ENCODE assay signal across 18 cellular contexts in genomic region chr13:26459276-26460131, GRCh38.
A peak's percentile ranks its signal among the peaks of the same experiment; 100 is the strongest.
DNase-seq lines count a peak whose midpoint lies in the region; ATAC-seq, FAIRE-seq and TF ChIP-seq lines count a peak whose summit lies in the region.
"Had no signal": no experiment of that assay in that cellular context is flagged by ENCODE, and none has a peak within 500 bp of the region (broad histone marks: within the 10 kb centered on the region; RNA-seq: fewer than 3 reads in every experiment).

No MANE protein-coding gene starts in this region.

- peaks cover 2% of the 10 kb centered on the region for H3K36me3 Mint-ChIP-seq in astrocyte (ENCODE audit: low read depth, unreplicated experiment)
- no peaks in the 10 kb centered on the region for H3K36me3 Mint-ChIP-seq in activated naive CD4-positive, alpha-beta T cell treated with anti-CD3 and anti-CD28 coated beads, Interleukin-2, amount 50 U/mL, for 72 hours

- peaks cover 2% of the 10 kb centered on the region for H3K27me3 Mint-ChIP-seq in astrocyte (ENCODE audit: low read depth, unreplicated experiment)

- no peak for FAIRE-seq in astrocyte (lab: Jason Lieb, UNC)
- no peak for FAIRE-seq in urothelium cell line (lab: Jason Lieb, UNC)

- H3K4me3 ChIP-seq in astrocyte (ENCODE audit: insufficient read depth, low read depth, low read length) (no peak overlapping the region), stomach (no peak overlapping the region)
- H3K4me3 ChIP-seq: ascending aorta; BLaER1 treated with 17β-estradiol and CSF1 and Interleukin-3, amounts not matched to agents 10 nM and 100 nM; skin epidermis had no signal

- intact Hi-C loops in stomach (cut with DNase I; ENCODE audit: low total_unique reads): no loop called here

- peak overlapping the region; percentile 5 for H3K9ac ChIP-seq in astrocyte (ENCODE audit: low read length)
- H3K9ac ChIP-seq: BLaER1 treated with 17β-estradiol and CSF1 and Interleukin-3, amounts not matched to agents 10 nM and 100 nM had no signal

- DNase-seq in LHCN-M2 (ENCODE audit: low read depth) (peak; percentile 97), astrocyte (ENCODE audit: low read depth) (no peak), islet precursor cell (peak; percentile 35), stomach (no peak), NCI-H82 treated with DMSO at 0.1 percent for 48 hours (lab: John Stamatoyannopoulos, UW; ENCODE audit: unreplicated experiment) (no peak), urothelium cell line (ENCODE audit: low spot score) (no peak)
- no peak for DNase-seq in activated naive CD4-positive, alpha-beta T cell treated with anti-CD3 and anti-CD28 coated beads, Interleukin-2, amount 50 U/mL, for 72 hours (ENCODE audit: low spot score in 2 of 2)
- DNase-seq: activated CD4-positive, alpha-beta T cell treated with anti-CD3 and anti-CD28 coated beads, Interleukin-2, amount 50 U/mL, for 48 hours; dermis blood vessel endothelial cell; mesendoderm; NCI-H1930; NCI-H69; RPMI8226; T-helper 17 cell had no signal

- peak overlapping the region; percentile 61 for H3K27ac ChIP-seq in astrocyte (ENCODE audit: low read depth, low read length)
- H3K27ac ChIP-seq in stomach: peak overlapping the region; percentile 36 to 71 (median 44)
- H3K27ac ChIP-seq: ascending aorta; BLaER1 treated with 17β-estradiol and CSF1 and Interleukin-3, amounts not matched to agents 10 nM and 100 nM; neutrophil; skin epidermis had no signal

- TF ChIP-seq POLR2A in stomach (IDR thresholded peaks at IDR 0.05): no peak

- no peaks in the 10 kb centered on the region for H4K20me1 ChIP-seq in astrocyte (ENCODE audit: insufficient read depth, low read length)
- H4K20me1 ChIP-seq: BLaER1 treated with 17β-estradiol and CSF1 and Interleukin-3, amounts not matched to agents 10 nM and 100 nM had no signal

- peaks cover 14% of the 10 kb centered on the region for H3K4me1 ChIP-seq in astrocyte (ENCODE audit: insufficient read depth, low read length)
- peaks cover 0 to 15% (median 0%) of the 10 kb centered on the region in 4 donors for H3K4me1 ChIP-seq in stomach
- H3K4me1 ChIP-seq: ascending aorta had no signal

- no peak for ATAC-seq in activated naive CD4-positive, alpha-beta T cell treated with anti-CD3 and anti-CD28 coated beads, Interleukin-2, amount 50 U/mL, for 72 hours
- ATAC-seq: T-helper 17 cell had no signal

- TF ChIP-seq CTCF in astrocyte (IDR thresholded peaks at IDR 0.05; ENCODE audit: insufficient read depth, low read depth, low read length) (no peak), stomach (IDR thresholded peaks at IDR 0.05) (no peak)

- no peak overlapping the region for H2AFZ ChIP-seq in astrocyte (ENCODE audit: low read depth, low read length)

- H3K9me3 Mint-ChIP-seq in astrocyte (ENCODE audit: unreplicated experiment): peaks cover 2% of the 10 kb centered on the region
- no peaks in the 10 kb centered on the region for H3K9me3 Mint-ChIP-seq in activated naive CD4-positive, alpha-beta T cell treated with anti-CD3 and anti-CD28 coated beads, Interleukin-2, amount 50 U/mL, for 72 hours

- no peak overlapping the region for H3K4me2 ChIP-seq in astrocyte (ENCODE audit: low read length)

- 68 to 71% (median 69%) methylated on average over 9 of the region's 9 CpGs for WGBS in stomach, 5 donors

- no peak for TF ChIP-seq EP300 in stomach (IDR thresholded peaks at IDR 0.05)

- H3K27ac Mint-ChIP-seq in astrocyte (ENCODE audit: unreplicated experiment): no peak overlapping the region
- H3K27ac Mint-ChIP-seq in activated naive CD4-positive, alpha-beta T cell treated with anti-CD3 and anti-CD28 coated beads, Interleukin-2, amount 50 U/mL, for 72 hours: no peak overlapping the region
- H3K27ac Mint-ChIP-seq: T-helper 17 cell had no signal

- peaks cover 12% of the 10 kb centered on the region for H3K4me1 Mint-ChIP-seq in astrocyte (ENCODE audit: low read depth, unreplicated experiment)

- H3K9me3 ChIP-seq in astrocyte (ENCODE audit: insufficient read depth, low read depth, low read length) (no peaks in the 10 kb centered on the region), stomach (no peaks in the 10 kb centered on the region)
- H3K9me3 ChIP-seq: ascending aorta; BLaER1 treated with 17β-estradiol and CSF1 and Interleukin-3, amounts not matched to agents 10 nM and 100 nM; neutrophil had no signal

- no peaks in the 10 kb centered on the region for H3K79me2 ChIP-seq in astrocyte (ENCODE audit: insufficient read depth, low read length)

- H3K27me3 ChIP-seq in astrocyte (ENCODE audit: insufficient read depth, low read length) (no peaks in the 10 kb centered on the region), stomach (no peaks in the 10 kb centered on the region)
- H3K27me3 ChIP-seq: ascending aorta; BLaER1 treated with 17β-estradiol and CSF1 and Interleukin-3, amounts not matched to agents 10 nM and 100 nM; neutrophil had no signal

- H3K36me3 ChIP-seq in astrocyte (ENCODE audit: insufficient read depth, low read length) (no peaks in the 10 kb centered on the region), stomach (no peaks in the 10 kb centered on the region)
- H3K36me3 ChIP-seq: ascending aorta; BLaER1 treated with 17β-estradiol and CSF1 and Interleukin-3, amounts not matched to agents 10 nM and 100 nM; neutrophil had no signal

- no peak overlapping the region for H3K4me3 Mint-ChIP-seq in astrocyte (ENCODE audit: unreplicated experiment)
- H3K4me3 Mint-ChIP-seq: T-helper 17 cell had no signal

Comparison
In these comparisons a context has a peak if more than half of its experiments do, and no peak if none do; other contexts are left out.
1. DNase-seq: peak in LHCN-M2 (single experiment) and islet precursor cell (single experiment); none in astrocyte (single experiment), stomach (single experiment), NCI-H82 treated with DMSO at 0.1 percent for 48 hours (single experiment), activated naive CD4-positive, alpha-beta T cell treated with anti-CD3 and anti-CD28 coated beads, Interleukin-2, amount 50 U/mL, for 72 hours (0 of 2) and urothelium cell line (single experiment).